Comparison of ENCODE assay signal across 2 cellular contexts in the genomic region with DNA sequence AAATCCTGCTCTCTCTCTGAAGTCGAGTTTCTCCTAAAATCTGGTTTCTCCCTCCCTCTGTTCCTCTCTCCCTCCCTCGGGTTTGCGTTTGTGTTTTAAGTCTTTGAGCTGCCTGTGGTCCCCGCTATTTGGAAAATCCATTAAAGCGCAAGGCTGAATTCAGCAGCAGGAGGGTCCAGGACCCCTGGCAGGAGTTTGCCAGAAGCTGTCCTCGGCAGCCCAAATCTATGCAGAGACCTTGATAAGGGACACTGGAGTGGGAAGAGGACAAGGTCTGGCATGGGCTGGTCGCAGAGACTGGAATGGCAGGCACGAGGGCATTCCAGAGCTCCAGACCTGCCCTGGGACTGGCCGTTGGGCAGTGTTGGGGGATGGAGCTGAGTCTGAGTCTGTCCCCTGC.
TF ChIP-seq lines count a peak whose summit lies in the region.

No MANE protein-coding gene starts in this region.

TF ChIP-seq in SK-N-SH, 30 proteins besides CTCF, POLR2A, EP300 and RAD21:
- no peak for TF ChIP-seq NRF1 (IDR thresholded peaks at IDR 0.05; ENCODE audit: low read depth, low read length)
- no peak for TF ChIP-seq YY1 (IDR thresholded peaks at IDR 0.05; ENCODE audit: low read depth)
- no peak for TF ChIP-seq RFX5 (IDR thresholded peaks at IDR 0.05; ENCODE audit: low read length)
- TF ChIP-seq, protein P1, sequence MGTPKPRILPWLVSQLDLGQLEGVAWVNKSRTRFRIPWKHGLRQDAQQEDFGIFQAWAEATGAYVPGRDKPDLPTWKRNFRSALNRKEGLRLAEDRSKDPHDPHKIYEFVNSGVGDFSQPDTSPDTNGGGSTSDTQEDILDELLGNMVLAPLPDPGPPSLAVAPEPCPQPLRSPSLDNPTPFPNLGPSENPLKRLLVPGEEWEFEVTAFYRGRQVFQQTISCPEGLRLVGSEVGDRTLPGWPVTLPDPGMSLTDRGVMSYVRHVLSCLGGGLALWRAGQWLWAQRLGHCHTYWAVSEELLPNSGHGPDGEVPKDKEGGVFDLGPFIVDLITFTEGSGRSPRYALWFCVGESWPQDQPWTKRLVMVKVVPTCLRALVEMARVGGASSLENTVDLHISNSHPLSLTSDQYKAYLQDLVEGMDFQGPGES (IDR thresholded peaks at IDR 0.05; ENCODE audit: low read depth, low read length), result no peak
- TF ChIP-seq MXI1 (IDR thresholded peaks at IDR 0.05; ENCODE audit: low read depth, low read length), result no peak
- TF ChIP-seq MEF2A (IDR thresholded peaks at IDR 0.05; ENCODE audit: borderline replicate concordance, low read depth), result no peak
- no peak for TF ChIP-seq TEAD4 (IDR thresholded peaks at IDR 0.05; ENCODE audit: borderline replicate concordance, insufficient read depth)
- no peak for TF ChIP-seq PBX3 (IDR thresholded peaks at IDR 0.05)
- no peak for TF ChIP-seq CHD2 (IDR thresholded peaks at IDR 0.05; ENCODE audit: low read length, partially characterized antibody)
- no peak for TF ChIP-seq POLR2AphosphoS5 (IDR thresholded peaks at IDR 0.05; ENCODE audit: low read depth, low read length)
- TF ChIP-seq TCF12 (IDR thresholded peaks at IDR 0.05), result no peak
- TF ChIP-seq NFIC (IDR thresholded peaks at IDR 0.05; ENCODE audit: borderline replicate concordance), result no peak
- no peak for TF ChIP-seq ELF1 (IDR thresholded peaks at IDR 0.05)
- TF ChIP-seq EZH2phosphoT487 (IDR thresholded peaks at IDR 0.05; ENCODE audit: borderline replicate concordance, low read depth), result no peak

TF ChIP-seq in SK-N-SH treated with all-trans-retinoic acid at 6 μM for 48 hours, 23 proteins besides CTCF, POLR2A, EP300 and RAD21:
- TF ChIP-seq ZC3H10 (CRISPR knock-in tag; IDR thresholded peaks at IDR 0.05), result no peak
- TF ChIP-seq RARB (CRISPR knock-in tag; IDR thresholded peaks at IDR 0.05), result no peak
- no peak for TF ChIP-seq TOX (CRISPR knock-in tag; IDR thresholded peaks at IDR 0.05; ENCODE audit: borderline replicate concordance)
- no peak for TF ChIP-seq ZFP30 (CRISPR knock-in tag; IDR thresholded peaks at IDR 0.05)
- TF ChIP-seq BACH2 (CRISPR knock-in tag; IDR thresholded peaks at IDR 0.05; ENCODE audit: borderline replicate concordance), result no peak
- no peak for TF ChIP-seq ZNF70 (CRISPR knock-in tag; IDR thresholded peaks at IDR 0.05)
- TF ChIP-seq, protein P2, sequence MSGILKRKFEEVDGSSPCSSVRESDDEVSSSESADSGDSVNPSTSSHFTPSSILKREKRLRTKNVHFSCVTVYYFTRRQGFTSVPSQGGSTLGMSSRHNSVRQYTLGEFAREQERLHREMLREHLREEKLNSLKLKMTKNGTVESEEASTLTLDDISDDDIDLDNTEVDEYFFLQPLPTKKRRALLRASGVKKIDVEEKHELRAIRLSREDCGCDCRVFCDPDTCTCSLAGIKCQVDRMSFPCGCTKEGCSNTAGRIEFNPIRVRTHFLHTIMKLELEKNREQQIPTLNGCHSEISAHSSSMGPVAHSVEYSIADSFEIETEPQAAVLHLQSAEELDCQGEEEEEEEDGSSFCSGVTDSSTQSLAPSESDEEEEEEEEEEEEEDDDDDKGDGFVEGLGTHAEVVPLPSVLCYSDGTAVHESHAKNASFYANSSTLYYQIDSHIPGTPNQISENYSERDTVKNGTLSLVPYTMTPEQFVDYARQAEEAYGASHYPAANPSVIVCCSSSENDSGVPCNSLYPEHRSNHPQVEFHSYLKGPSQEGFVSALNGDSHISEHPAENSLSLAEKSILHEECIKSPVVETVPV (CRISPR knock-in tag; IDR thresholded peaks at IDR 0.05), result no peak
- no peak for TF ChIP-seq PATZ1 (CRISPR knock-in tag; IDR thresholded peaks at IDR 0.05; ENCODE audit: borderline replicate concordance)
